In genomic region chr17:8015957-8016631, GRCh38 we compare ENCODE assay signal across 8 cellular contexts. TPM values are rescaled to one million over a fixed set of nuclear protein-coding genes. Genes with fewer than 3 reads are reported as not detected.
DNase-seq lines count a peak whose midpoint lies in the region; ATAC-seq and TF ChIP-seq lines count a peak whose summit lies in the region.

No MANE protein-coding gene starts in this region.

- DNase-seq in activated T-cell treated with anti-CD3 and anti-CD28 coated beads for 48 hours (ENCODE audit: low read depth), result peak; percentile 25
- no peak for DNase-seq in activated T-cell treated with anti-CD3 and anti-CD28 coated beads for 4 hours
- DNase-seq in colonic mucosa, result peak; percentile 69
- DNase-seq in mesenteric fat pad (ENCODE audit: low spot score), result peak; percentile 89
- DNase-seq in tibial nerve (ENCODE audit: low spot score in 2 of 2), result no peak
- DNase-seq in NCI-H2029 treated with DMSO at 0.1 percent for 48 hours (lab: John Stamatoyannopoulos, UW), result no peak

- H3K4me1 ChIP-seq in colonic mucosa, result peaks cover 8% of the 10 kb centered on the region
- H3K4me1 ChIP-seq in tibial nerve, result peaks cover 0 to 15% (median 8%) of the 10 kb centered on the region in 4 donors

- no peak for TF ChIP-seq EP300 in tibial nerve (IDR thresholded peaks at IDR 0.05)

- no peaks in the 10 kb centered on the region for H3K36me3 ChIP-seq in colonic mucosa
- no peaks in the 10 kb centered on the region for H3K36me3 ChIP-seq in tibial nerve

- ATAC-seq in HG02981 (IDR thresholded peaks at IDR 0.05; ENCODE audit: unreplicated experiment), result no peak
- no peak for ATAC-seq in GM19395 (IDR thresholded peaks at IDR 0.05; ENCODE audit: unreplicated experiment)

- H3K9me3 ChIP-seq in colonic mucosa (no peaks in the 10 kb centered on the region), tibial nerve (no peaks in the 10 kb centered on the region)

- TF ChIP-seq CTCF in colonic mucosa (IDR thresholded peaks at IDR 0.05) (no peak), tibial nerve (IDR thresholded peaks at IDR 0.05) (no peak)

- no peak for TF ChIP-seq POLR2A in tibial nerve (IDR thresholded peaks at IDR 0.05)

- WGBS in tibial nerve, 2 donors, result 0 to 2% methylated on average over 41 to 46 of the region's 46 CpGs

- H3K4me3 ChIP-seq in colonic mucosa, result peak overlapping the region; percentile 41
- peak overlapping the region in 3 of 4 donors; percentile 27 to 46 (median 39) for H3K4me3 ChIP-seq in tibial nerve

- H3K27me3 ChIP-seq in colonic mucosa, result peaks cover 6% of the 10 kb centered on the region
- H3K27me3 ChIP-seq in tibial nerve, result peaks cover 0 to 53% of the 10 kb centered on the region in 2 donors

- H3K9ac ChIP-seq in colonic mucosa (ENCODE audit: low read depth in 2 of 2, low read length in 2 of 2), result peak overlapping the region; percentile 49 to 60

- intact Hi-C loops in colonic mucosa (cut with DNase I), result no loop called here

- no peak overlapping the region for H3K27ac ChIP-seq in colonic mucosa
- no peak overlapping the region for H3K27ac ChIP-seq in tibial nerve

RNA-seq across cellular contexts. Expression of gene GUCY2D, which starts 13.7 kb away (rescaled TPM):
- under 1 TPM; 0.21 to 0.37 TPM for total RNA-seq in colonic mucosa
- total RNA-seq in mesenteric fat pad, result not detected
- under 1 TPM in 1 of 4 donors, not detected in 3; 0.30 TPM for total RNA-seq in tibial nerve

RNA-seq across cellular contexts. Expression of gene ALOX15B, which starts 22.8 kb away (rescaled TPM):
- total RNA-seq in colonic mucosa, result under 1 TPM; 0.52 to 0.56 TPM
- total RNA-seq in mesenteric fat pad, result 2.9 TPM
- total RNA-seq in tibial nerve, result 10 to 100 TPM in 2 of 4 donors, 1 to 10 TPM in 2; 3.8 to 22.8 (median 9.3) TPM

Comparison
In these comparisons a context has a peak if more than half of its experiments do, and no peak if none do; other contexts are left out.
1. DNase-seq: peak in activated T-cell treated with anti-CD3 and anti-CD28 coated beads for 48 hours (single experiment), colonic mucosa (single experiment) and mesenteric fat pad (single experiment); none in activated T-cell treated with anti-CD3 and anti-CD28 coated beads for 4 hours (single experiment), tibial nerve (0 of 2) and NCI-H2029 treated with DMSO at 0.1 percent for 48 hours (single experiment).